ENCODE assay signal across 8 cellular contexts in the genomic region with DNA sequence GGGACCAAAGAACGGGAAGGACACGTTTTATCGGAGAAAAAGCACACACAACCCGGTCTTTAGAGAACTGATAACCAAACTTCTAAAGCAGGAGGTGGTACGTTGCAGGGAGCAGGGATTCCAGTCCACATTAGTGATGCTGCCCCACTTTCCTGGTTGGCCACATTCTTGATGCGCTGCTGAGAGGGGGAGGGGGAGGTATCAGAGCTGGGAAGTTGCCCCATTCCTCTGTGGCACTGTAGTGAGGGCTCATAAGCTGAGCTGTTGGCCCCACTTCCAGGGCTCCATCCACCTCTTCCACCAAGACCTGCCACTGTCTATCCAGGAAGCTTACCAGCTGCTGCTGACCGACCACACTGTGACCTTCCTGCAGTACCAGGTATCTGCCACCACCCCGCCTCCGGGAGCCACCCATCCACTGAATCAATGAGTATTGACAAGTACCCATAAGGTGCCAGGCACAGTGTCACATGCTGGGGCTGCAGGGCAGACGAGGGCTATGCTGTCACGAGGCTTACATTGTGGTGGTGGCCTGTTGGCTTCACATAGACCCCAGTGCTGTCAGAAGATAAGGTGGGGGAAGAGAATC. TPM values are rescaled to one million over a fixed set of nuclear protein-coding genes. Genes with fewer than 3 reads are reported as not detected.
DNase-seq lines count a peak whose midpoint lies in the region; ATAC-seq and TF ChIP-seq lines count a peak whose summit lies in the region.

No MANE protein-coding gene starts in this region.

- peaks cover 19% of the 10 kb centered on the region for H3K4me1 Mint-ChIP-seq in central memory CD8-positive, alpha-beta T cell

- intact Hi-C loops in Panc1 (cut with micrococcal nuclease; ENCODE audit: unreplicated experiment) = no loop called here

- TF ChIP-seq CTCF in GM12874 (IDR thresholded peaks at IDR 0.05; ENCODE audit: insufficient read depth, low read depth, low read length) (peak; percentile 18; the same call in 1 of the 2 replicates), Panc1 (IDR thresholded peaks at IDR 0.05) (no peak)

- H3K27ac ChIP-seq in Panc1 (ENCODE audit: low read length) = peak overlapping the region; percentile 77
- H3K27ac ChIP-seq in muscle layer of colon (ENCODE audit: low read depth, low read length) = no peak overlapping the region

- no peaks in the 10 kb centered on the region for H3K27me3 ChIP-seq in Panc1 (ENCODE audit: control insufficient read depth, insufficient read depth, low read length)
- no peaks in the 10 kb centered on the region for H3K27me3 ChIP-seq in muscle layer of colon (ENCODE audit: control insufficient read depth in 1 of 2, insufficient read depth in 2 of 2, low read length in 2 of 2)

- no peaks in the 10 kb centered on the region for H3K27me3 Mint-ChIP-seq in central memory CD8-positive, alpha-beta T cell

- ATAC-seq in Panc1 (no peak), HG02678 (IDR thresholded peaks at IDR 0.05; ENCODE audit: unreplicated experiment) (no peak), HG02840 (IDR thresholded peaks at IDR 0.05; ENCODE audit: low FRiP score, unreplicated experiment) (no peak)
- ATAC-seq in central memory CD8-positive, alpha-beta T cell (replicated peaks; ENCODE audit: extremely low read depth, poor library complexity, severe bottlenecking) = no peak

- in situ Hi-C loops in Panc1 (cut with HindIII; ENCODE audit: low pct_unique_long_range_greater_than_20kb, low sequenced_read_pairs) = no loop called here

- peak overlapping the region; percentile 80 for H3K4me3 Mint-ChIP-seq in central memory CD8-positive, alpha-beta T cell

- no peaks in the 10 kb centered on the region for H3K9me3 Mint-ChIP-seq in central memory CD8-positive, alpha-beta T cell

- BruUV-seq in Panc1 (replicated peaks; lab: Mats Ljungman, UMichigan) = no TSS peak

- H3K36me3 ChIP-seq in Panc1 (ENCODE audit: control insufficient read depth, insufficient read depth, low read length) (peaks cover 12% of the 10 kb centered on the region; the same call in 1 of the 2 replicates), muscle layer of colon (ENCODE audit: insufficient read depth, low read length) (peaks cover 6% of the 10 kb centered on the region)

- CTCF ChIA-PET in Panc1 (lab: Charles Lee) = interaction anchor here (2.0 kb wide), 1 partner anchor 14 kb away, joined by 6 read pairs; no protein-coding TSS in a partner anchor

- POLR2A ChIA-PET in Panc1 (lab: Charles Lee) = no interaction called here

- DNase-seq in Panc1 (ENCODE audit: low read depth, low spot score) (no peak), NCI-H1694 (lab: John Stamatoyannopoulos, UW) (no peak), C1 segment of cervical spinal cord (lab: John Stamatoyannopoulos, UW) (no peak)
- no peak for DNase-seq in central memory CD8-positive, alpha-beta T cell (ENCODE audit: low spot score in 2 of 2)

- peak overlapping the region; percentile 95 for H3K27ac Mint-ChIP-seq in central memory CD8-positive, alpha-beta T cell (ENCODE audit: low read depth)

- peak overlapping the region; percentile 21 for H3K9ac ChIP-seq in muscle layer of colon (ENCODE audit: low read length)

- peak overlapping the region; percentile 82 for H3K4me3 ChIP-seq in Panc1 (ENCODE audit: low read depth in 2 of 2, low read length in 2 of 2)
- H3K4me3 ChIP-seq in muscle layer of colon (ENCODE audit: low read depth in 1 of 2, low read length in 2 of 2) = peak overlapping the region; percentile 63 to 64

- peaks cover 18% of the 10 kb centered on the region for H3K36me3 Mint-ChIP-seq in central memory CD8-positive, alpha-beta T cell (ENCODE audit: insufficient read depth)

- H3K4me1 ChIP-seq in Panc1 (ENCODE audit: control insufficient read depth, insufficient read depth, low read length) (peaks cover 31% of the 10 kb centered on the region), muscle layer of colon (ENCODE audit: insufficient read depth, low read length) (peaks cover 28% of the 10 kb centered on the region)

- H3K9me3 ChIP-seq in Panc1 (ENCODE audit: control insufficient read depth, insufficient read depth, low read depth, low read length) (no peaks in the 10 kb centered on the region), muscle layer of colon (ENCODE audit: low read length) (no peaks in the 10 kb centered on the region)

RNA-seq across cellular contexts. Expression of gene TSEN54, which starts 1.0 kb away (rescaled TPM):
- 78.7 TPM for total RNA-seq in Panc1 (2021; ENCODE audit: unreplicated experiment)
- polyA plus RNA-seq in Panc1 (2012; ENCODE audit: insufficient read length) = 50.8 TPM

RNA-seq across cellular contexts. Expression of gene CASKIN2, which starts 2.0 kb away (rescaled TPM):
- total RNA-seq in Panc1 (2021; ENCODE audit: unreplicated experiment) = 40.0 TPM
- polyA plus RNA-seq in Panc1 (2012; ENCODE audit: insufficient read length) = 20.3 TPM

RNA-seq across cellular contexts. Expression of gene LLGL2, which starts 8.1 kb away (rescaled TPM):
- 201 TPM for total RNA-seq in Panc1 (2021; ENCODE audit: unreplicated experiment)
- polyA plus RNA-seq in Panc1 (2012; ENCODE audit: insufficient read length) = 233 TPM
